ENCODE assay signal across 11 cellular contexts in the genomic region with DNA sequence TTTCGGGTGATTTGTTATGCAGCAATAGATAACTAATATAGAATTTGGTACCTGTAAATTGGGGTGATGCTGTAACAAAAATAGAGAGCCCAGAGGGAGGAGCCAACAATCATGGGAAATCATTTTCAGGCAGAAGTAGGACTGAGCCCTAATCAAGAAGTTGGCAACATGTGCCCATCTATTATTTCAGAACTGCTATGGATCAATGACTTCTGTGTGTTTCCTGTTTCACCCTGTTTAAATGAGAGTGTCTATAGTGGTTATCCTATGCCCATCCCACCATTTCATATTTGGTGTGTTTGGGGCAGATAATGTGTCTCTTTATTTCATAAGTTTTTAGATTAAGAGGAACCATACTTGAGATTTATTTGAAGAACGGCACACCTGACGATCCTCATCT.
"Had no signal": no experiment of that assay in that cellular context is flagged by ENCODE, and none has a peak within 500 bp of the region (broad histone marks: within the 10 kb centered on the region; RNA-seq: fewer than 3 reads in every experiment).

No MANE protein-coding gene starts in this region.

- H3K9ac ChIP-seq: GM23248 had no signal

- H3K27ac ChIP-seq: GM23248 had no signal

- H3K4me2 ChIP-seq: GM23338 had no signal

- DNase-seq: GM23248, GOT3, H7, H9, HCEC 1CT, HFFc6 had no signal

- H3K9me3 ChIP-seq: HAP-1 had no signal

- FAIRE-seq: H1, H54 had no signal

- H3K4me3 ChIP-seq: GM23248, GM23338, HAP-1 had no signal

- H2AFZ ChIP-seq: GM23248, GM23338 had no signal

- H3K36me3 ChIP-seq: HAP-1 had no signal

- H3K4me1 ChIP-seq: HAP-1 had no signal

- ATAC-seq: GM23338, HCT116 had no signal
